In the genomic region with DNA sequence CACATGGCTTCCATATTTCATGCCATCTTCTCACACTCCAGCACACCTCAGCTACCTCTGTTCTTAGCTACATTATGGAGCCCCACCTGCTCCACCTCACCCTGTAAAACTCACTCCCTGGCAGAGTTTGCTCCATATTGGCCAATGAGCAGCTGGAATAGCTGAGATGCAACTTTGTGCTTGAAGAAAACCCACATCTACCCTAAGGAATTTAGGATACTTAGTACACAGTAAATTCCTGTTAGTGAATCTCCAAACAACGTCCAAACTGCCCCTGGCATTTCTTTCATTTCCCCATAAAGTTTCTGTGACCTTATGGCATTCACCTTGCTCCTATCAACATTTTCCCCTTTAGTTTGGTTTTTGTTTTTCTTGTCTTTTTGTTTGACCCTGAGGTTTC, we compare ENCODE assay signal across 13 cellular contexts. TPM values are rescaled to one million over a fixed set of nuclear protein-coding genes. Genes with fewer than 3 reads are reported as not detected.
DNase-seq lines count a peak whose midpoint lies in the region; ATAC-seq and TF ChIP-seq lines count a peak whose summit lies in the region.
"Had no signal": no experiment of that assay in that cellular context is flagged by ENCODE, and none has a peak within 500 bp of the region (broad histone marks: within the 10 kb centered on the region; RNA-seq: fewer than 3 reads in every experiment).

No MANE protein-coding gene starts in this region.

- TF ChIP-seq CTCF in PC-3 (conservative IDR thresholded peaks at IDR 0.05; ENCODE audit: low read depth, low read length) (no peak), osteocyte (IDR thresholded peaks at IDR 0.05) (no peak), GM13977 (IDR thresholded peaks at IDR 0.05; ENCODE audit: extremely low read depth, insufficient read depth, missing control alignments) (no peak)

- H3K27ac ChIP-seq in CD4-positive, CD25-positive, alpha-beta regulatory T cell (ENCODE audit: insufficient read depth, low read length, poor library complexity, severe bottlenecking): no peak overlapping the region
- no peak overlapping the region for H3K27ac ChIP-seq in PC-3 (ENCODE audit: low read length)

- no peak overlapping the region for H3K9ac ChIP-seq in PC-3 (ENCODE audit: low read length)

- BruUV-seq in PC-3 (replicated peaks; lab: Mats Ljungman, UMichigan): TSS peak; percentile 7

- DNase-seq in CD4-positive, CD25-positive, alpha-beta regulatory T cell: no peak
- DNase-seq in PC-3: no peak
- peak; percentile 20 for DNase-seq in dedifferentiated amniotic fluid mesenchymal stem cell (ENCODE audit: extremely low spot score)
- DNase-seq in osteocyte (ENCODE audit: extremely low spot score, unreplicated experiment): no peak
- DNase-seq in posterior cingulate gyrus: no peak
- DNase-seq in GM13977 (ENCODE audit: low spot score): no peak
- DNase-seq in NK-92 (lab: John Stamatoyannopoulos, UW; ENCODE audit: unreplicated experiment): no peak
- DNase-seq: activated CD4-positive, alpha-beta T cell treated with anti-CD3 and anti-CD28 coated beads, Interleukin-2, amount 50 U/mL, for 1 hour; DND-41; NCI-H187; stimulated activated CD4-positive, alpha-beta T cell treated with anti-CD3 and anti-CD28 coated beads, Interleukin-4, amount 100 ng/mL, for 24 hours had no signal

- no peaks in the 10 kb centered on the region for H3F3A ChIP-seq in PC-3 (ENCODE audit: low read length, unreplicated experiment)

- H3K27me3 ChIP-seq in CD4-positive, CD25-positive, alpha-beta regulatory T cell (ENCODE audit: control insufficient read depth, insufficient read depth, low read length): no peaks in the 10 kb centered on the region
- H3K27me3 ChIP-seq in PC-3 (ENCODE audit: low read length): peaks cover 12% of the 10 kb centered on the region

- intact Hi-C loops in PC-3 (cut with micrococcal nuclease): no loop called here
- intact Hi-C loops in posterior cingulate gyrus (cut with DNase I): no loop called here

- H3K36me3 Mint-ChIP-seq in CD4-positive, CD25-positive, alpha-beta regulatory T cell: peaks cover 39% of the 10 kb centered on the region
- peaks cover 32% of the 10 kb centered on the region for H3K36me3 Mint-ChIP-seq in osteocyte (ENCODE audit: unreplicated experiment)

- H4K20me1 ChIP-seq in PC-3 (ENCODE audit: low read length): no peaks in the 10 kb centered on the region

- CTCF ChIA-PET in PC-3 (lab: Charles Lee): interaction anchor here (0.7 kb wide), 1 partner anchor 45 kb away, joined by 3 read pairs; no protein-coding TSS in a partner anchor

- H3K4me1 Mint-ChIP-seq in CD4-positive, CD25-positive, alpha-beta regulatory T cell: peaks cover 0 to 20% (median 12%) of the 10 kb centered on the region in 4 donors
- H3K4me1 Mint-ChIP-seq in osteocyte (ENCODE audit: unreplicated experiment): peaks cover 47% of the 10 kb centered on the region

- H3K4me3 ChIP-seq in CD4-positive, CD25-positive, alpha-beta regulatory T cell (ENCODE audit: low read depth, low read length): no peak overlapping the region
- no peak overlapping the region for H3K4me3 ChIP-seq in PC-3 (ENCODE audit: low read length)

- no peak for ATAC-seq in CD4-positive, CD25-positive, alpha-beta regulatory T cell (ENCODE audit: low read depth in 2 of 2)
- ATAC-seq in PC-3: no peak
- ATAC-seq in GM21360 (IDR thresholded peaks at IDR 0.05; ENCODE audit: unreplicated experiment): no peak

- H3K9me2 ChIP-seq in PC-3 (replicated peaks; ENCODE audit: low read length): no peaks in the 10 kb centered on the region

- H3K79me2 ChIP-seq in PC-3 (ENCODE audit: low read length): no peaks in the 10 kb centered on the region

- H3K4me1 ChIP-seq in CD4-positive, CD25-positive, alpha-beta regulatory T cell (ENCODE audit: control insufficient read depth, insufficient read depth, low read length, poor library complexity, severe bottlenecking): peaks cover 23% of the 10 kb centered on the region
- H3K4me1 ChIP-seq in PC-3 (ENCODE audit: insufficient read depth, low read length): peaks cover 12% of the 10 kb centered on the region

- H2AFZ ChIP-seq in PC-3 (ENCODE audit: low read length): no peak overlapping the region

- peak overlapping the region in 2 of 3 donors; percentile 4 to 72 for H3K27ac Mint-ChIP-seq in CD4-positive, CD25-positive, alpha-beta regulatory T cell
- H3K27ac Mint-ChIP-seq in osteocyte (ENCODE audit: unreplicated experiment): peak overlapping the region; percentile 87

- no peaks in the 10 kb centered on the region for H3K9me3 ChIP-seq in CD4-positive, CD25-positive, alpha-beta regulatory T cell (ENCODE audit: control insufficient read depth in 2 of 2, low read length in 2 of 2)
- H3K9me3 ChIP-seq in PC-3 (ENCODE audit: low read length): no peaks in the 10 kb centered on the region

- POLR2A ChIA-PET in PC-3 (lab: Charles Lee; ENCODE audit: unreplicated experiment): no interaction called here

- in situ Hi-C loops in GM13977 (cut with MboI; ENCODE audit: low pct_unique_long_range_greater_than_20kb, low sequenced_read_pairs, unreplicated experiment): no loop called here

- H3K27me3 Mint-ChIP-seq in CD4-positive, CD25-positive, alpha-beta regulatory T cell: peaks cover 26% of the 10 kb centered on the region
- H3K27me3 Mint-ChIP-seq in osteocyte (ENCODE audit: unreplicated experiment): no peaks in the 10 kb centered on the region

- peaks cover 0 to 1% (median 0%) of the 10 kb centered on the region in 7 donors for H3K9me3 Mint-ChIP-seq in CD4-positive, CD25-positive, alpha-beta regulatory T cell
- H3K9me3 Mint-ChIP-seq in osteocyte (ENCODE audit: unreplicated experiment): no peaks in the 10 kb centered on the region

- no peak overlapping the region for H3K4me2 ChIP-seq in PC-3 (ENCODE audit: low read length)

- H3K36me3 ChIP-seq in CD4-positive, CD25-positive, alpha-beta regulatory T cell (ENCODE audit: control insufficient read depth, insufficient read depth, low read length): peaks cover 39% of the 10 kb centered on the region
- peaks cover 40% of the 10 kb centered on the region for H3K36me3 ChIP-seq in PC-3 (ENCODE audit: low read depth, low read length)

- H3K4me3 Mint-ChIP-seq in CD4-positive, CD25-positive, alpha-beta regulatory T cell: peak overlapping the region in 3 of 4 donors; percentile 9 to 29 (median 23)
- peak overlapping the region; percentile 30 for H3K4me3 Mint-ChIP-seq in osteocyte (ENCODE audit: unreplicated experiment)

RNA-seq across cellular contexts. Expression of a gene that starts 2.2 kb away (rescaled TPM):
- total RNA-seq in CD4-positive, CD25-positive, alpha-beta regulatory T cell: 0.94 TPM
- not detected for polyA plus RNA-seq in CD4-positive, CD25-positive, alpha-beta regulatory T cell
- total RNA-seq in PC-3 (2014; rRNA removed) (0.15 and 0.35 TPM in 2 replicates), osteocyte (8.8 and 10.7 TPM in 2 replicates)
- total RNA-seq: RPMI7951 had no signal

RNA-seq across cellular contexts. Expression of a gene that starts 35.6 kb away (rescaled TPM):
- total RNA-seq in CD4-positive, CD25-positive, alpha-beta regulatory T cell: 155 TPM
- 100 to 1,000 TPM; 117 to 158 (median 126) TPM for polyA plus RNA-seq in CD4-positive, CD25-positive, alpha-beta regulatory T cell
- total RNA-seq in PC-3 (2014; rRNA removed) (450 and 451 TPM in 2 replicates), osteocyte (259 and 266 TPM in 2 replicates)

RNA-seq across cellular contexts. Expression of a gene that starts 35.7 kb away (rescaled TPM):
- 29.6 TPM for total RNA-seq in CD4-positive, CD25-positive, alpha-beta regulatory T cell
- polyA plus RNA-seq in CD4-positive, CD25-positive, alpha-beta regulatory T cell: 10 to 100 TPM; 29.2 to 33.2 (median 32.1) TPM
- total RNA-seq in PC-3 (2014; rRNA removed): 56.9 and 88.5 TPM in 2 replicates
- 41.7 and 46.3 TPM in 2 replicates for total RNA-seq in osteocyte

RNA-seq across cellular contexts. Expression of a gene that starts 56.4 kb away (rescaled TPM):
- not detected for total RNA-seq in CD4-positive, CD25-positive, alpha-beta regulatory T cell
- not detected for polyA plus RNA-seq in CD4-positive, CD25-positive, alpha-beta regulatory T cell
- total RNA-seq in PC-3 (2014; rRNA removed) (not detected in 2 replicates), osteocyte (not detected in 2 replicates)
- total RNA-seq: RPMI7951 had no signal
